1 cellular context compared by ENCODE assay signal in the genomic region with DNA sequence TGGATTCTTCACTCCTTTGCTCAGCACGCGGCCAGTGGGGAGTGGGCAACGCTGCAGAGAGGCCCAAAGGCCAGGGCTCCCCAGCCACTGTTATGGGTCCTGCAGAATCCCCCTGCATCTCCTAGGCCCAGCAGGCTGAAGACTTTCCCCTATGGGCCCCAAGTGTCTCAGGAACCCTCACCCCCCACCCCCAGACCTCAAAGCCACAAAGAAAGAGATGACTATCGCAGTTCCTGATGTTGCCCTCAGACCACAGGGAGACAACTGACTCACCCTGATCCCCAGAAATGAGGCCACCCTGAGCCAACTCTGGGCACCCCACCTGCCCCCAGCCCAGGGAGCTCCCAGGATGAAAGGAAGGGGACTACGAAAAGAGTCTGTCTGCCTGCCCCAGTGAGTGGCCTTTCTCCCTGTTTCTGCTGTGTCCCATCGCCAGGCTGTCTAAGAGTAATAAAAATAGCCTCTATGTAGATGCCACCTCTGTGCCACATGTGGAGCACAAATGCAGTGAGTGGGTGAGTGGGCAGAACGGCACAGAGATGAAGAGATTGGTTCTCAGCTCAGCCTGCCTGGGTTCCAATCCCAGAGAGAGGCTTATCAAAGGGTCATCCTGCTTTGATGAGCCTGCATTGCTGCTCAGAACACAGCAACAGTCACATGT.
A peak's percentile ranks its signal among the peaks of the same experiment; 100 is the strongest.
TF ChIP-seq lines count a peak whose summit lies in the region.

No MANE protein-coding gene starts in this region.

TF ChIP-seq in GM12878, 131 proteins besides CTCF, POLR2A, EP300 and RAD21 (continued from another document):
- peak in 1 of 2 experiments; percentile 83; a peak in 2 of 4 replicates for TF ChIP-seq ETV6 (conservative IDR thresholded peaks at IDR 0.05 in 1 of 2, IDR thresholded peaks at IDR 0.05 in 1 of 2; ENCODE audit: borderline replicate concordance in 1 of 2, low read depth in 1 of 2)
- peak; percentile 85; the same call in 1 of the 2 replicates for TF ChIP-seq CREM (IDR thresholded peaks at IDR 0.05; ENCODE audit: low read depth)
- TF ChIP-seq, protein P1, sequence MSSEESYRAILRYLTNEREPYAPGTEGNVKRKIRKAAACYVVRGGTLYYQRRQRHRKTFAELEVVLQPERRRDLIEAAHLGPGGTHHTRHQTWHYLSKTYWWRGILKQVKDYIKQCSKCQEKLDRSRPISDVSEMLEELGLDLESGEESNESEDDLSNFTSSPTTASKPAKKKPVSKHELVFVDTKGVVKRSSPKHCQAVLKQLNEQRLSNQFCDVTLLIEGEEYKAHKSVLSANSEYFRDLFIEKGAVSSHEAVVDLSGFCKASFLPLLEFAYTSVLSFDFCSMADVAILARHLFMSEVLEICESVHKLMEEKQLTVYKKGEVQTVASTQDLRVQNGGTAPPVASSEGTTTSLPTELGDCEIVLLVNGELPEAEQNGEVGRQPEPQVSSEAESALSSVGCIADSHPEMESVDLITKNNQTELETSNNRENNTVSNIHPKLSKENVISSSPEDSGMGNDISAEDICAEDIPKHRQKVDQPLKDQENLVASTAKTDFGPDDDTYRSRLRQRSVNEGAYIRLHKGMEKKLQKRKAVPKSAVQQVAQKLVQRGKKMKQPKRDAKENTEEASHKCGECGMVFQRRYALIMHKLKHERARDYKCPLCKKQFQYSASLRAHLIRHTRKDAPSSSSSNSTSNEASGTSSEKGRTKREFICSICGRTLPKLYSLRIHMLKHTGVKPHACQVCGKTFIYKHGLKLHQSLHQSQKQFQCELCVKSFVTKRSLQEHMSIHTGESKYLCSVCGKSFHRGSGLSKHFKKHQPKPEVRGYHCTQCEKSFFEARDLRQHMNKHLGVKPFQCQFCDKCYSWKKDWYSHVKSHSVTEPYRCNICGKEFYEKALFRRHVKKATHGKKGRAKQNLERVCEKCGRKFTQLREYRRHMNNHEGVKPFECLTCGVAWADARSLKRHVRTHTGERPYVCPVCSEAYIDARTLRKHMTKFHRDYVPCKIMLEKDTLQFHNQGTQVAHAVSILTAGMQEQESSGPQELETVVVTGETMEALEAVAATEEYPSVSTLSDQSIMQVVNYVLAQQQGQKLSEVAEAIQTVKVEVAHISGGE (CRISPR knock-in tag; IDR thresholded peaks at IDR 0.05) = no peak
- TF ChIP-seq, protein P2, sequence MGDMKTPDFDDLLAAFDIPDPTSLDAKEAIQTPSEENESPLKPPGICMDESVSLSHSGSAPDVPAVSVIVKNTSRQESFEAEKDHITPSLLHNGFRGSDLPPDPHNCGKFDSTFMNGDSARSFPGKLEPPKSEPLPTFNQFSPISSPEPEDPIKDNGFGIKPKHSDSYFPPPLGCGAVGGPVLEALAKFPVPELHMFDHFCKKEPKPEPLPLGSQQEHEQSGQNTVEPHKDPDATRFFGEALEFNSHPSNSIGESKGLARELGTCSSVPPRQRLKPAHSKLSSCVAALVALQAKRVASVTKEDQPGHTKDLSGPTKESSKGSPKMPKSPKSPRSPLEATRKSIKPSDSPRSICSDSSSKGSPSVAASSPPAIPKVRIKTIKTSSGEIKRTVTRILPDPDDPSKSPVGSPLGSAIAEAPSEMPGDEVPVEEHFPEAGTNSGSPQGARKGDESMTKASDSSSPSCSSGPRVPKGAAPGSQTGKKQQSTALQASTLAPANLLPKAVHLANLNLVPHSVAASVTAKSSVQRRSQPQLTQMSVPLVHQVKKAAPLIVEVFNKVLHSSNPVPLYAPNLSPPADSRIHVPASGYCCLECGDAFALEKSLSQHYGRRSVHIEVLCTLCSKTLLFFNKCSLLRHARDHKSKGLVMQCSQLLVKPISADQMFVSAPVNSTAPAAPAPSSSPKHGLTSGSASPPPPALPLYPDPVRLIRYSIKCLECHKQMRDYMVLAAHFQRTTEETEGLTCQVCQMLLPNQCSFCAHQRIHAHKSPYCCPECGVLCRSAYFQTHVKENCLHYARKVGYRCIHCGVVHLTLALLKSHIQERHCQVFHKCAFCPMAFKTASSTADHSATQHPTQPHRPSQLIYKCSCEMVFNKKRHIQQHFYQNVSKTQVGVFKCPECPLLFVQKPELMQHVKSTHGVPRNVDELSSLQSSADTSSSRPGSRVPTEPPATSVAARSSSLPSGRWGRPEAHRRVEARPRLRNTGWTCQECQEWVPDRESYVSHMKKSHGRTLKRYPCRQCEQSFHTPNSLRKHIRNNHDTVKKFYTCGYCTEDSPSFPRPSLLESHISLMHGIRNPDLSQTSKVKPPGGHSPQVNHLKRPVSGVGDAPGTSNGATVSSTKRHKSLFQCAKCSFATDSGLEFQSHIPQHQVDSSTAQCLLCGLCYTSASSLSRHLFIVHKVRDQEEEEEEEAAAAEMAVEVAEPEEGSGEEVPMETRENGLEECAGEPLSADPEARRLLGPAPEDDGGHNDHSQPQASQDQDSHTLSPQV (IDR thresholded peaks at IDR 0.05) = no peak
- TF ChIP-seq, protein P3, sequence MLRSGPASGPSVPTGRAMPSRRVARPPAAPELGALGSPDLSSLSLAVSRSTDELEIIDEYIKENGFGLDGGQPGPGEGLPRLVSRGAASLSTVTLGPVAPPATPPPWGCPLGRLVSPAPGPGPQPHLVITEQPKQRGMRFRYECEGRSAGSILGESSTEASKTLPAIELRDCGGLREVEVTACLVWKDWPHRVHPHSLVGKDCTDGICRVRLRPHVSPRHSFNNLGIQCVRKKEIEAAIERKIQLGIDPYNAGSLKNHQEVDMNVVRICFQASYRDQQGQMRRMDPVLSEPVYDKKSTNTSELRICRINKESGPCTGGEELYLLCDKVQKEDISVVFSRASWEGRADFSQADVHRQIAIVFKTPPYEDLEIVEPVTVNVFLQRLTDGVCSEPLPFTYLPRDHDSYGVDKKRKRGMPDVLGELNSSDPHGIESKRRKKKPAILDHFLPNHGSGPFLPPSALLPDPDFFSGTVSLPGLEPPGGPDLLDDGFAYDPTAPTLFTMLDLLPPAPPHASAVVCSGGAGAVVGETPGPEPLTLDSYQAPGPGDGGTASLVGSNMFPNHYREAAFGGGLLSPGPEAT (IDR thresholded peaks at IDR 0.05; ENCODE audit: low read depth) = no peak
- TF ChIP-seq PAX8 (IDR thresholded peaks at IDR 0.05) = no peak
- TF ChIP-seq CREB1 (IDR thresholded peaks at IDR 0.05; ENCODE audit: low read depth) = peak; percentile 41
- no peak for TF ChIP-seq MYC (IDR thresholded peaks at IDR 0.05; ENCODE audit: insufficient read depth, insufficient read length, insufficient replicate concordance, low read length, severe bottlenecking)
- TF ChIP-seq TBL1XR1 (IDR thresholded peaks at IDR 0.05; ENCODE audit: low read depth, low read length) = peak; percentile 69; the same call in 1 of the 2 replicates
- peak in 1 of 2 experiments; percentile 30; a peak in 1 of 4 replicates for TF ChIP-seq BHLHE40 (IDR thresholded peaks at IDR 0.05; ENCODE audit: borderline replicate concordance in 1 of 2, low read depth in 2 of 2, low read length in 1 of 2)
- TF ChIP-seq NR2F1 (conservative IDR thresholded peaks at IDR 0.05) = peak; percentile 55; the same call in 1 of the 2 replicates
- TF ChIP-seq, protein P4, sequence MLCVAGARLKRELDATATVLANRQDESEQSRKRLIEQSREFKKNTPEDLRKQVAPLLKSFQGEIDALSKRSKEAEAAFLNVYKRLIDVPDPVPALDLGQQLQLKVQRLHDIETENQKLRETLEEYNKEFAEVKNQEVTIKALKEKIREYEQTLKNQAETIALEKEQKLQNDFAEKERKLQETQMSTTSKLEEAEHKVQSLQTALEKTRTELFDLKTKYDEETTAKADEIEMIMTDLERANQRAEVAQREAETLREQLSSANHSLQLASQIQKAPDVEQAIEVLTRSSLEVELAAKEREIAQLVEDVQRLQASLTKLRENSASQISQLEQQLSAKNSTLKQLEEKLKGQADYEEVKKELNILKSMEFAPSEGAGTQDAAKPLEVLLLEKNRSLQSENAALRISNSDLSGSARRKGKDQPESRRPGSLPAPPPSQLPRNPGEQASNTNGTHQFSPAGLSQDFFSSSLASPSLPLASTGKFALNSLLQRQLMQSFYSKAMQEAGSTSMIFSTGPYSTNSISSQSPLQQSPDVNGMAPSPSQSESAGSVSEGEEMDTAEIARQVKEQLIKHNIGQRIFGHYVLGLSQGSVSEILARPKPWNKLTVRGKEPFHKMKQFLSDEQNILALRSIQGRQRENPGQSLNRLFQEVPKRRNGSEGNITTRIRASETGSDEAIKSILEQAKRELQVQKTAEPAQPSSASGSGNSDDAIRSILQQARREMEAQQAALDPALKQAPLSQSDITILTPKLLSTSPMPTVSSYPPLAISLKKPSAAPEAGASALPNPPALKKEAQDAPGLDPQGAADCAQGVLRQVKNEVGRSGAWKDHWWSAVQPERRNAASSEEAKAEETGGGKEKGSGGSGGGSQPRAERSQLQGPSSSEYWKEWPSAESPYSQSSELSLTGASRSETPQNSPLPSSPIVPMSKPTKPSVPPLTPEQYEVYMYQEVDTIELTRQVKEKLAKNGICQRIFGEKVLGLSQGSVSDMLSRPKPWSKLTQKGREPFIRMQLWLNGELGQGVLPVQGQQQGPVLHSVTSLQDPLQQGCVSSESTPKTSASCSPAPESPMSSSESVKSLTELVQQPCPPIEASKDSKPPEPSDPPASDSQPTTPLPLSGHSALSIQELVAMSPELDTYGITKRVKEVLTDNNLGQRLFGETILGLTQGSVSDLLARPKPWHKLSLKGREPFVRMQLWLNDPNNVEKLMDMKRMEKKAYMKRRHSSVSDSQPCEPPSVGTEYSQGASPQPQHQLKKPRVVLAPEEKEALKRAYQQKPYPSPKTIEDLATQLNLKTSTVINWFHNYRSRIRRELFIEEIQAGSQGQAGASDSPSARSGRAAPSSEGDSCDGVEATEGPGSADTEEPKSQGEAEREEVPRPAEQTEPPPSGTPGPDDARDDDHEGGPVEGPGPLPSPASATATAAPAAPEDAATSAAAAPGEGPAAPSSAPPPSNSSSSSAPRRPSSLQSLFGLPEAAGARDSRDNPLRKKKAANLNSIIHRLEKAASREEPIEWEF (IDR thresholded peaks at IDR 0.05; ENCODE audit: insufficient replicate concordance, low read depth, low read length) = no peak
- TF ChIP-seq, protein P5, sequence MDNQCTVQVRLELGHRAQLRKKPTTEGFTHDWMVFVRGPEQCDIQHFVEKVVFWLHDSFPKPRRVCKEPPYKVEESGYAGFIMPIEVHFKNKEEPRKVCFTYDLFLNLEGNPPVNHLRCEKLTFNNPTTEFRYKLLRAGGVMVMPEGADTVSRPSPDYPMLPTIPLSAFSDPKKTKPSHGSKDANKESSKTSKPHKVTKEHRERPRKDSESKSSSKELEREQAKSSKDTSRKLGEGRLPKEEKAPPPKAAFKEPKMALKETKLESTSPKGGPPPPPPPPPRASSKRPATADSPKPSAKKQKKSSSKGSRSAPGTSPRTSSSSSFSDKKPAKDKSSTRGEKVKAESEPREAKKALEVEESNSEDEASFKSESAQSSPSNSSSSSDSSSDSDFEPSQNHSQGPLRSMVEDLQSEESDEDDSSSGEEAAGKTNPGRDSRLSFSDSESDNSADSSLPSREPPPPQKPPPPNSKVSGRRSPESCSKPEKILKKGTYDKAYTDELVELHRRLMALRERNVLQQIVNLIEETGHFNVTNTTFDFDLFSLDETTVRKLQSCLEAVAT (IDR thresholded peaks at IDR 0.05) = 0 out of 2 replicates have a peak, but pooled peaks have one; percentile 50
- TF ChIP-seq, protein P6, sequence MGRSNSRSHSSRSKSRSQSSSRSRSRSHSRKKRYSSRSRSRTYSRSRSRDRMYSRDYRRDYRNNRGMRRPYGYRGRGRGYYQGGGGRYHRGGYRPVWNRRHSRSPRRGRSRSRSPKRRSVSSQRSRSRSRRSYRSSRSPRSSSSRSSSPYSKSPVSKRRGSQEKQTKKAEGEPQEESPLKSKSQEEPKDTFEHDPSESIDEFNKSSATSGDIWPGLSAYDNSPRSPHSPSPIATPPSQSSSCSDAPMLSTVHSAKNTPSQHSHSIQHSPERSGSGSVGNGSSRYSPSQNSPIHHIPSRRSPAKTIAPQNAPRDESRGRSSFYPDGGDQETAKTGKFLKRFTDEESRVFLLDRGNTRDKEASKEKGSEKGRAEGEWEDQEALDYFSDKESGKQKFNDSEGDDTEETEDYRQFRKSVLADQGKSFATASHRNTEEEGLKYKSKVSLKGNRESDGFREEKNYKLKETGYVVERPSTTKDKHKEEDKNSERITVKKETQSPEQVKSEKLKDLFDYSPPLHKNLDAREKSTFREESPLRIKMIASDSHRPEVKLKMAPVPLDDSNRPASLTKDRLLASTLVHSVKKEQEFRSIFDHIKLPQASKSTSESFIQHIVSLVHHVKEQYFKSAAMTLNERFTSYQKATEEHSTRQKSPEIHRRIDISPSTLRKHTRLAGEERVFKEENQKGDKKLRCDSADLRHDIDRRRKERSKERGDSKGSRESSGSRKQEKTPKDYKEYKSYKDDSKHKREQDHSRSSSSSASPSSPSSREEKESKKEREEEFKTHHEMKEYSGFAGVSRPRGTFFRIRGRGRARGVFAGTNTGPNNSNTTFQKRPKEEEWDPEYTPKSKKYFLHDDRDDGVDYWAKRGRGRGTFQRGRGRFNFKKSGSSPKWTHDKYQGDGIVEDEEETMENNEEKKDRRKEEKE (IDR thresholded peaks at IDR 0.05) = no peak
- peak; percentile 19; the same call in 1 of the 2 replicates for TF ChIP-seq ATF7 (IDR thresholded peaks at IDR 0.05; ENCODE audit: low read depth)
- TF ChIP-seq, protein P7, sequence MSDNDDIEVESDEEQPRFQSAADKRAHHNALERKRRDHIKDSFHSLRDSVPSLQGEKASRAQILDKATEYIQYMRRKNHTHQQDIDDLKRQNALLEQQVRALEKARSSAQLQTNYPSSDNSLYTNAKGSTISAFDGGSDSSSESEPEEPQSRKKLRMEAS (IDR thresholded peaks at IDR 0.05; ENCODE audit: low read depth, low read length) = no peak
- TF ChIP-seq TCF7 (IDR thresholded peaks at IDR 0.05; ENCODE audit: borderline replicate concordance) = no peak
